Comparison of ENCODE assay signal across 8 cellular contexts in the genomic region with DNA sequence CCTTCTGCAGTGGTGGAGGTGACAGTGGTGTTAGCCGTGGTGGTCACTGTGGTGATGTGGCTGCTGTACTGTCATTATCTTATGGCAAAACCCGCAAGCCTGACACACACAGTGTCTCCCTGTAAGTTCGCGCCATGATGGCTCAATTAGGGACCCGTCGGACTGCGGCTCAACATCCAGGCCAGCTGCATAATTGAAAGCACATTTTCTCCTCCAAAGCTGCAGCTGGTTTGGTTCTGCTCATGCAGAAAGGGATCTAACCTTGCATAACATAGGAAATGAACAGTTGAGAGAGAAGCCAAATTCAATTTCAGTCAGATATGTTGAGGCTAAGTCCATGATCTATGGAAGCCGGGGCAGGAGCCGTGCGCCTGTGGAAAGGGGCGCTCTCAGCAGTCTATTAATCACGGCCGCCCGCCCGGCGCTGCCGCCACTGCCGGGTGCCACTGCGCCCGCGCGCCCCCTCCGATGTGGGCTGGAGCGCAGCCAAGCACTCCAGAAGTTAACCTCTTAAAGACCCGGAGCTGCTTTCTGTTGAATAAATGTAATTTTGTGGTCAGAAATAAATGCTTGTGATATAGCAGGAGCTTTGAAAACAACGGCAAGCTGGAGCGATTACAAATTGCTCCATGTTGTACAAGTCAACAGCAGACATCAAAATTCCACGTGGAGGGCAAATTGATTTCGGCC.
DNase-seq lines count a peak whose midpoint lies in the region; ATAC-seq lines count a peak whose summit lies in the region.

No MANE protein-coding gene starts in this region.

- no peaks in the 10 kb centered on the region for H3K9me3 Mint-ChIP-seq in activated T-helper 2 cell treated with anti-CD3 and anti-CD28 coated beads, Interferon-gamma antibody, Interleukin-2, Interleukin-4, amounts not matched to agents 10 μg/mL and 5 μg/mL and 100 μg/mL, durations not matched to agents 14 hours and 24 hours and 36 hours

- no peaks in the 10 kb centered on the region for H3K4me1 Mint-ChIP-seq in activated T-helper 2 cell treated with anti-CD3 and anti-CD28 coated beads, Interferon-gamma antibody, Interleukin-2, Interleukin-4, amounts not matched to agents 10 μg/mL and 5 μg/mL and 100 μg/mL, durations not matched to agents 14 hours and 24 hours and 36 hours (ENCODE audit: low read depth)

- no peaks in the 10 kb centered on the region for H3K27me3 Mint-ChIP-seq in activated T-helper 2 cell treated with anti-CD3 and anti-CD28 coated beads, Interferon-gamma antibody, Interleukin-2, Interleukin-4, amounts not matched to agents 10 μg/mL and 5 μg/mL and 100 μg/mL, durations not matched to agents 14 hours and 24 hours and 36 hours (ENCODE audit: low read depth)

- no peaks in the 10 kb centered on the region for H3K36me3 ChIP-seq in muscle layer of duodenum (ENCODE audit: control insufficient read depth in 1 of 2, insufficient read depth in 2 of 2, low read length in 2 of 2)

- ATAC-seq in HG03439 (IDR thresholded peaks at IDR 0.05; ENCODE audit: unreplicated experiment) (no peak), HG03196 (IDR thresholded peaks at IDR 0.05; ENCODE audit: unreplicated experiment) (no peak)

- H3K27ac ChIP-seq in caudate nucleus (ENCODE audit: low read depth, low read length), result no peak overlapping the region
- H3K27ac ChIP-seq in muscle layer of duodenum (ENCODE audit: low read length), result no peak overlapping the region

- H3K27ac Mint-ChIP-seq in activated T-helper 2 cell treated with anti-CD3 and anti-CD28 coated beads, Interferon-gamma antibody, Interleukin-2, Interleukin-4, amounts not matched to agents 10 μg/mL and 5 μg/mL and 100 μg/mL, durations not matched to agents 14 hours and 24 hours and 36 hours, result no peak overlapping the region

- H3K36me3 Mint-ChIP-seq in activated T-helper 2 cell treated with anti-CD3 and anti-CD28 coated beads, Interferon-gamma antibody, Interleukin-2, Interleukin-4, amounts not matched to agents 10 μg/mL and 5 μg/mL and 100 μg/mL, durations not matched to agents 14 hours and 24 hours and 36 hours (ENCODE audit: low read depth), result no peaks in the 10 kb centered on the region

- H3K4me1 ChIP-seq in muscle layer of duodenum (ENCODE audit: control insufficient read depth in 1 of 2, insufficient read depth in 2 of 2, low read length in 2 of 2), result peaks cover 8 to 17% of the 10 kb centered on the region in 2 donors

- peak overlapping the region; percentile 30 to 58 for H3K4me3 ChIP-seq in muscle layer of duodenum (ENCODE audit: low read depth in 1 of 2, low read length in 2 of 2)

- peak; percentile 40 for DNase-seq in COLO829 (ENCODE audit: low spot score)
- DNase-seq in NCI-H1694 treated with DMSO at 0.1 percent for 48 hours (lab: John Stamatoyannopoulos, UW), result peak; percentile 52
- DNase-seq in caudate nucleus (lab: John Stamatoyannopoulos, UW), result peak in 47 of 61 donors; percentile 5 to 64 (median 27)
- DNase-seq in mesenteric fat pad (ENCODE audit: low spot score), result no peak
- DNase-seq in activated T-helper 2 cell treated with anti-CD3 and anti-CD28 coated beads, Interferon-gamma antibody, Interleukin-2, Interleukin-4, amounts not matched to agents 10 μg/mL and 5 μg/mL and 100 μg/mL, durations not matched to agents 14 hours and 24 hours and 36 hours (ENCODE audit: low spot score), result no peak

- H3K9me3 ChIP-seq in muscle layer of duodenum (ENCODE audit: control insufficient read depth in 1 of 2, low read length in 2 of 2), result no peaks in the 10 kb centered on the region

- intact Hi-C loops in activated T-helper 2 cell treated with anti-CD3 and anti-CD28 coated beads, Interferon-gamma antibody, Interleukin-2, Interleukin-4, amounts not matched to agents 10 μg/mL and 5 μg/mL and 100 μg/mL, durations not matched to agents 14 hours and 24 hours and 36 hours (cut with micrococcal nuclease), result no loop called here

- no peak overlapping the region for H3K4me3 Mint-ChIP-seq in activated T-helper 2 cell treated with anti-CD3 and anti-CD28 coated beads, Interferon-gamma antibody, Interleukin-2, Interleukin-4, amounts not matched to agents 10 μg/mL and 5 μg/mL and 100 μg/mL, durations not matched to agents 14 hours and 24 hours and 36 hours (ENCODE audit: low read depth)

- no peaks in the 10 kb centered on the region for H3K27me3 ChIP-seq in muscle layer of duodenum (ENCODE audit: low read depth, low read length)

Comparison
In these comparisons a context has a peak if more than half of its experiments do, and no peak if none do; other contexts are left out.
1. DNase-seq: peak in COLO829 (single experiment), NCI-H1694 treated with DMSO at 0.1 percent for 48 hours (single experiment) and caudate nucleus (47 of 61); none in mesenteric fat pad (single experiment) and activated T-helper 2 cell treated with anti-CD3 and anti-CD28 coated beads, Interferon-gamma antibody, Interleukin-2, Interleukin-4, amounts not matched to agents 10 μg/mL and 5 μg/mL and 100 μg/mL, durations not matched to agents 14 hours and 24 hours and 36 hours (single experiment).